ENCODE assay signal across 24 cellular contexts in genomic region chr7:151642746-151643145, GRCh38.
DNase-seq lines count a peak whose midpoint lies in the region; ATAC-seq, FAIRE-seq and TF ChIP-seq lines count a peak whose summit lies in the region.
"Had no signal": no experiment of that assay in that cellular context is flagged by ENCODE, and none has a peak within 500 bp of the region (broad histone marks: within the 10 kb centered on the region; RNA-seq: fewer than 3 reads in every experiment).

No MANE protein-coding gene starts in this region.

- H3K4me1 ChIP-seq in RWPE2 (ENCODE audit: insufficient read depth, poor library complexity, severe bottlenecking), result peaks cover 10% of the 10 kb centered on the region
- peaks cover 12% of the 10 kb centered on the region for H3K4me1 ChIP-seq in foreskin keratinocyte
- H3K4me1 ChIP-seq in prostate gland (replicated peaks), result no peaks in the 10 kb centered on the region
- peaks cover 26% of the 10 kb centered on the region for H3K4me1 ChIP-seq in left ventricle myocardium inferior
- H3K4me1 ChIP-seq in neural progenitor cell, result no peaks in the 10 kb centered on the region
- H3K4me1 ChIP-seq: BE2C, HAP-1 had no signal

- H3K4me1 Mint-ChIP-seq in neural progenitor cell, result no peaks in the 10 kb centered on the region
- H3K4me1 Mint-ChIP-seq: CD8-positive, alpha-beta memory T cell had no signal

- no peak overlapping the region for H2AFZ ChIP-seq in neural progenitor cell (replicated peaks)
- H2AFZ ChIP-seq: GM23248 had no signal

- H3K27me3 ChIP-seq in RWPE2 (ENCODE audit: insufficient read depth, poor library complexity, severe bottlenecking), result no peaks in the 10 kb centered on the region
- no peaks in the 10 kb centered on the region for H3K27me3 ChIP-seq in bronchial epithelial cell (ENCODE audit: control insufficient read depth, insufficient read depth, low read length)
- H3K27me3 ChIP-seq in foreskin keratinocyte, result no peaks in the 10 kb centered on the region
- H3K27me3 ChIP-seq in prostate gland (replicated peaks; ENCODE audit: insufficient read depth), result no peaks in the 10 kb centered on the region
- H3K27me3 ChIP-seq in left ventricle myocardium inferior (ENCODE audit: low read depth), result no peaks in the 10 kb centered on the region
- no peaks in the 10 kb centered on the region for H3K27me3 ChIP-seq in neural progenitor cell
- H3K27me3 ChIP-seq: BE2C had no signal

- WGBS in prostate gland, result 39% methylated on average over 3 of the region's 3 CpGs

- intact Hi-C loops in prostate gland (cut with DNase I) (no loop called here), left ventricle myocardium inferior (cut with micrococcal nuclease) (no loop called here)

- H3K27ac Mint-ChIP-seq in neural progenitor cell, result no peak overlapping the region
- H3K27ac Mint-ChIP-seq: CD4-positive, CD25-positive, alpha-beta regulatory T cell; CD8-positive, alpha-beta memory T cell; IgD-negative memory B cell had no signal

- H3K4me2 ChIP-seq in neural progenitor cell, result no peak overlapping the region

- H4K20me1 ChIP-seq in neural progenitor cell (ENCODE audit: low read depth), result no peaks in the 10 kb centered on the region

- H3K4me3 ChIP-seq in RWPE2 (ENCODE audit: severe bottlenecking) (no peak overlapping the region), bronchial epithelial cell (ENCODE audit: low read depth, low read length) (no peak overlapping the region), prostate gland (no peak overlapping the region), left ventricle myocardium inferior (no peak overlapping the region), neural progenitor cell (no peak overlapping the region)
- H3K4me3 ChIP-seq: GM12878, GM23248, HAP-1 had no signal

- FAIRE-seq in bronchial epithelial cell (lab: Jason Lieb, UNC), result no peak
- FAIRE-seq: A204.1, GM12878, GM19239, HTR-8/SVneo had no signal

- no peaks in the 10 kb centered on the region for H3F3A ChIP-seq in neural progenitor cell (ENCODE audit: low read depth)

- H3K9me3 Mint-ChIP-seq in neural progenitor cell, result no peaks in the 10 kb centered on the region

- H3K9ac ChIP-seq in neural progenitor cell, result no peak overlapping the region
- H3K9ac ChIP-seq: GM23248 had no signal

- no peak for TF ChIP-seq POLR2A in prostate gland (IDR thresholded peaks at IDR 0.05)

- TF ChIP-seq CTCF in RWPE2 (IDR thresholded peaks at IDR 0.05; ENCODE audit: poor library complexity, severe bottlenecking), result no peak
- TF ChIP-seq CTCF in bronchial epithelial cell (IDR thresholded peaks at IDR 0.05; ENCODE audit: insufficient read depth, low read length, severe bottlenecking), result no peak
- TF ChIP-seq CTCF in foreskin keratinocyte (conservative IDR thresholded peaks at IDR 0.05), result no peak
- no peak for TF ChIP-seq CTCF in prostate gland (IDR thresholded peaks at IDR 0.05)
- no peak for TF ChIP-seq CTCF in left ventricle myocardium inferior (IDR thresholded peaks at IDR 0.05; ENCODE audit: borderline replicate concordance)
- TF ChIP-seq CTCF in neural progenitor cell (IDR thresholded peaks at IDR 0.05), result no peak

- H3K36me3 Mint-ChIP-seq in neural progenitor cell, result no peaks in the 10 kb centered on the region

- no peaks in the 10 kb centered on the region for H3K27me3 Mint-ChIP-seq in neural progenitor cell (ENCODE audit: insufficient read depth, low read depth)
- H3K27me3 Mint-ChIP-seq: CD4-positive, CD25-positive, alpha-beta regulatory T cell; CD8-positive, alpha-beta memory T cell; IgD-negative memory B cell had no signal

- peaks cover 7% of the 10 kb centered on the region for H3K9me3 ChIP-seq in RWPE2 (ENCODE audit: severe bottlenecking)
- H3K9me3 ChIP-seq in prostate gland, result no peaks in the 10 kb centered on the region
- peaks cover 12% of the 10 kb centered on the region for H3K9me3 ChIP-seq in left ventricle myocardium inferior (replicated peaks)
- no peaks in the 10 kb centered on the region for H3K9me3 ChIP-seq in neural progenitor cell (ENCODE audit: low read depth)
- H3K9me3 ChIP-seq: HAP-1 had no signal

- no peak overlapping the region for H3K27ac ChIP-seq in RWPE2 (ENCODE audit: poor library complexity, severe bottlenecking)
- H3K27ac ChIP-seq in foreskin keratinocyte, result no peak overlapping the region
- no peak overlapping the region for H3K27ac ChIP-seq in prostate gland
- H3K27ac ChIP-seq in left ventricle myocardium inferior (replicated peaks), result no peak overlapping the region
- no peak overlapping the region for H3K27ac ChIP-seq in neural progenitor cell
- H3K27ac ChIP-seq: GM23248 had no signal

- DNase-seq in RWPE2 (ENCODE audit: low spot score), result no peak
- DNase-seq in bronchial epithelial cell (ENCODE audit: low read depth), result peak; percentile 84
- DNase-seq in foreskin keratinocyte, result peak; percentile 31 to 58
- DNase-seq in prostate gland (ENCODE audit: low spot score), result peak; percentile 37
- DNase-seq in left ventricle myocardium inferior, result no peak
- no peak for DNase-seq in neural progenitor cell (ENCODE audit: low spot score)
- DNase-seq in NOMO-1 (lab: John Stamatoyannopoulos, UW; ENCODE audit: unreplicated experiment in 2 of 2), result no peak
- DNase-seq: ACHN; BE2C; C1 segment of cervical spinal cord; CD4-positive, CD25-positive, alpha-beta regulatory T cell; CD8-positive, alpha-beta memory T cell; COR-L47; DMS 273 treated with DMSO at 0.1 percent for 48 hours; DMS53; DND-41; EL; GM23248 had no signal

- H3K36me3 ChIP-seq in RWPE2 (ENCODE audit: low read depth) (no peaks in the 10 kb centered on the region), bronchial epithelial cell (ENCODE audit: control insufficient read depth, insufficient read depth, low read length) (no peaks in the 10 kb centered on the region), prostate gland (peaks cover 0 to 4% of the 10 kb centered on the region in 2 donors), left ventricle myocardium inferior (peaks cover 6% of the 10 kb centered on the region), neural progenitor cell (no peaks in the 10 kb centered on the region)
- H3K36me3 ChIP-seq: BE2C, HAP-1 had no signal

- no peak overlapping the region for H3K4me3 Mint-ChIP-seq in neural progenitor cell
- H3K4me3 Mint-ChIP-seq: CD4-positive, CD25-positive, alpha-beta regulatory T cell; CD8-positive, alpha-beta memory T cell; IgD-negative memory B cell had no signal

- H3K79me2 ChIP-seq in neural progenitor cell (ENCODE audit: low read depth), result no peaks in the 10 kb centered on the region

- ATAC-seq in RWPE2 (ENCODE audit: low read depth) (peak; percentile 42; the same call in 2 of the 3 replicates), foreskin keratinocyte (no peak)
- ATAC-seq: GM12878 had no signal

Comparison
In these comparisons a context has a peak if more than half of its experiments do, and no peak if none do; other contexts are left out.
1. DNase-seq: peak in bronchial epithelial cell (single experiment), foreskin keratinocyte (2 of 2) and prostate gland (single experiment); none in RWPE2 (single experiment), left ventricle myocardium inferior (single experiment), neural progenitor cell (single experiment) and NOMO-1 (0 of 2).